ENCODE assay signal across 17 cellular contexts in genomic region chr2:85774126-85774978, GRCh38. TPM values are rescaled to one million over a fixed set of nuclear protein-coding genes. Genes with fewer than 3 reads are reported as not detected.
DNase-seq lines count a peak whose midpoint lies in the region; ATAC-seq and TF ChIP-seq lines count a peak whose summit lies in the region.
"Had no signal": no experiment of that assay in that cellular context is flagged by ENCODE, and none has a peak within 500 bp of the region (broad histone marks: within the 10 kb centered on the region; RNA-seq: fewer than 3 reads in every experiment).

No MANE protein-coding gene starts in this region.

- H3K18ac ChIP-seq in mesenchymal stem cell (ENCODE audit: low read depth in 1 of 2, low read length in 2 of 2), result peak overlapping the region; percentile 88 to 93

- intact Hi-C loops in dorsolateral prefrontal cortex (cut with DNase I) (loop anchor here (1.0 to 10.0 kb wide), 3 partner anchors 17 to 340 kb away; partner anchors contain the start of gene ST3GAL5 (in 1 of the 2)), stomach (cut with DNase I; ENCODE audit: low total_unique reads) (no loop called here)

- peak overlapping the region; percentile 97 for H4K91ac ChIP-seq in mesenchymal stem cell (ENCODE audit: low read length)

- no peak overlapping the region for H2AFZ ChIP-seq in mesenchymal stem cell (ENCODE audit: low read depth, low read length)

- H3K27ac ChIP-seq in dorsolateral prefrontal cortex (peak overlapping the region in 46 of 59 donors; percentile 4 to 97 (median 91)), mesenchymal stem cell (ENCODE audit: low read length, poor library complexity, severe bottlenecking) (no peak overlapping the region), stomach (peak overlapping the region in 4 of 5 donors; percentile 81 to 87 (median 86))

- no peak overlapping the region for H3K27ac Mint-ChIP-seq in activated naive CD4-positive, alpha-beta T cell treated with anti-CD3 and anti-CD28 coated beads, Interleukin-2, amount 50 U/mL, for 72 hours
- H3K27ac Mint-ChIP-seq: activated naive CD8-positive, alpha-beta T cell treated with anti-CD3 and anti-CD28 coated beads, Interleukin-2, amount 50 U/mL, for 24 hours had no signal

- peak overlapping the region; percentile 49 for H2AK5ac ChIP-seq in mesenchymal stem cell (ENCODE audit: low read length, severe bottlenecking)

- no peaks in the 10 kb centered on the region for H3K9me3 Mint-ChIP-seq in activated naive CD4-positive, alpha-beta T cell treated with anti-CD3 and anti-CD28 coated beads, Interleukin-2, amount 50 U/mL, for 72 hours
- H3K9me3 Mint-ChIP-seq: activated naive CD8-positive, alpha-beta T cell treated with anti-CD3 and anti-CD28 coated beads, Interleukin-2, amount 50 U/mL, for 24 hours; activated T-cell treated with anti-CD3 and anti-CD28 coated beads, Interleukin-2, amount 50 U/mL, for 4 hours had no signal

- H3K4me3 ChIP-seq in dorsolateral prefrontal cortex, result no peak overlapping the region
- no peak overlapping the region for H3K4me3 ChIP-seq in mesenchymal stem cell (ENCODE audit: insufficient read depth in 1 of 2, low read depth in 1 of 2, low read length in 2 of 2)
- H3K4me3 ChIP-seq in stomach, result no peak overlapping the region

- no peak for TF ChIP-seq POLR2A in stomach (IDR thresholded peaks at IDR 0.05)

- H3K9me3 ChIP-seq in mesenchymal stem cell (ENCODE audit: control insufficient read depth, low read length) (no peaks in the 10 kb centered on the region), stomach (no peaks in the 10 kb centered on the region)

- peak overlapping the region in 1 of 2 experiments; percentile 9 for H3K14ac ChIP-seq in mesenchymal stem cell (ENCODE audit: low read length in 2 of 2)

- no peak for ATAC-seq in activated naive CD4-positive, alpha-beta T cell treated with anti-CD3 and anti-CD28 coated beads, Interleukin-2, amount 50 U/mL, for 72 hours
- ATAC-seq: activated naive CD8-positive, alpha-beta T cell treated with anti-CD3 and anti-CD28 coated beads, Interleukin-2, amount 50 U/mL, for 24 hours; activated T-cell treated with anti-CD3 and anti-CD28 coated beads, Interleukin-2, amount 50 U/mL, for 4 hours had no signal

- H3K4me2 ChIP-seq in mesenchymal stem cell (ENCODE audit: low read length, poor library complexity, severe bottlenecking), result no peak overlapping the region

- H2BK5ac ChIP-seq in mesenchymal stem cell (ENCODE audit: low read depth, low read length, poor library complexity, severe bottlenecking), result no peak overlapping the region

- TF ChIP-seq EP300 in stomach (IDR thresholded peaks at IDR 0.05), result no peak

- no peaks in the 10 kb centered on the region for H3K36me3 Mint-ChIP-seq in activated naive CD4-positive, alpha-beta T cell treated with anti-CD3 and anti-CD28 coated beads, Interleukin-2, amount 50 U/mL, for 72 hours
- H3K36me3 Mint-ChIP-seq: CD8-positive, alpha-beta memory T cell had no signal

- H3K4ac ChIP-seq in mesenchymal stem cell (ENCODE audit: low read depth in 1 of 2, low read length in 2 of 2), result peak overlapping the region; percentile 26 to 84

- TF ChIP-seq CTCF in dorsolateral prefrontal cortex (IDR thresholded peaks at IDR 0.05 in 54 of 56, conservative IDR thresholded peaks at IDR 0.05 in 2 of 56; ENCODE audit: low read depth in 1 of 56, partially characterized antibody in 56 of 56) (no peak), stomach (IDR thresholded peaks at IDR 0.05) (no peak)

- H3K9ac ChIP-seq in mesenchymal stem cell (ENCODE audit: low read length), result no peak overlapping the region

- H2BK12ac ChIP-seq in mesenchymal stem cell (ENCODE audit: low read length in 2 of 2), result peak overlapping the region; percentile 64 to 99

- in situ Hi-C loops in G401 (cut with HindIII; ENCODE audit: low sequenced_read_pairs), result no loop called here

- peak overlapping the region; percentile 55 for H2BK15ac ChIP-seq in mesenchymal stem cell (ENCODE audit: low read depth, poor library complexity, severe bottlenecking)

- H3K4me1 ChIP-seq in mesenchymal stem cell (ENCODE audit: control insufficient read depth, insufficient read depth, low read depth, low read length) (peaks cover 45% of the 10 kb centered on the region), stomach (peaks cover 53 to 76% (median 64%) of the 10 kb centered on the region in 4 donors)

- no peak overlapping the region for H3K23ac ChIP-seq in mesenchymal stem cell (ENCODE audit: low read length in 2 of 2)

- H3K36me3 ChIP-seq in mesenchymal stem cell (ENCODE audit: control insufficient read depth in 1 of 2, insufficient read depth in 2 of 2, low read depth in 1 of 2, low read length in 2 of 2) (peaks cover 4 to 5% of the 10 kb centered on the region in 2 experiments), stomach (peaks cover 0 to 24% (median 5%) of the 10 kb centered on the region in 4 donors)

- no peaks in the 10 kb centered on the region for H3K27me3 ChIP-seq in dorsolateral prefrontal cortex
- peaks cover 0 to 15% of the 10 kb centered on the region in 2 experiments for H3K27me3 ChIP-seq in mesenchymal stem cell (ENCODE audit: control insufficient read depth in 1 of 2, insufficient read depth in 1 of 2, low read length in 2 of 2)
- peaks cover 0 to 6% (median 0%) of the 10 kb centered on the region in 3 donors for H3K27me3 ChIP-seq in stomach

- peak overlapping the region; percentile 70 for H4K8ac ChIP-seq in mesenchymal stem cell (ENCODE audit: low read length)

- peak; percentile 49 for DNase-seq in G401 (ENCODE audit: low spot score)
- no peak for DNase-seq in dorsolateral prefrontal cortex
- no peak for DNase-seq in mesenchymal stem cell
- DNase-seq in stomach, result no peak
- DNase-seq in activated naive CD4-positive, alpha-beta T cell treated with anti-CD3 and anti-CD28 coated beads, Interleukin-2, amount 50 U/mL, for 72 hours (ENCODE audit: low spot score in 2 of 2), result no peak
- DNase-seq in superior temporal gyrus (ENCODE audit: extremely low spot score), result no peak
- DNase-seq in cortex of kidney (lab: John Stamatoyannopoulos, UW), result no peak
- no peak for DNase-seq in activated CD4-positive, alpha-beta T cell treated with anti-CD3 and anti-CD28 coated beads, Interleukin-2, amount 50 U/mL, for 48 hours
- DNase-seq: ACHN; activated CD4-positive, alpha-beta T cell treated with anti-CD3 and anti-CD28 coated beads, Interleukin-2, amount 50 U/mL, for 1 hour; activated naive CD8-positive, alpha-beta T cell treated with anti-CD3 and anti-CD28 coated beads, Interleukin-2, amount 50 U/mL, for 24 hours; activated T-cell treated with anti-CD3 and anti-CD28 coated beads, Interleukin-2, amount 50 U/mL, for 4 hours; CD8-positive, alpha-beta memory T cell; NCI-H2081 treated with DMSO at 0.1 percent for 48 hours; NCI-H774; RPMI8226 had no signal

- peak overlapping the region; percentile 91 for H2BK120ac ChIP-seq in mesenchymal stem cell (ENCODE audit: low read depth, low read length)

- whole genome bisulfite sequencing in mesenchymal stem cell, result 94% methylated on average over 8 of the region's 9 CpGs
- WGBS in stomach, 5 donors, result 85 to 94% (median 87%) methylated on average over 9 of the region's 9 CpGs

- H3K79me1 ChIP-seq in mesenchymal stem cell (replicated peaks; ENCODE audit: low read length, poor library complexity, severe bottlenecking), result no peaks in the 10 kb centered on the region

RNA-seq across cellular contexts. Expression of gene ATOH8, which starts 20.6 kb away (rescaled TPM):
- total RNA-seq in G401 (2014; rRNA removed; shearing (Covaris generic)), result 18.9 and 25.8 TPM in 2 replicates
- total RNA-seq in dorsolateral prefrontal cortex, result 10 to 100 TPM in 97 of 120 experiments, 1 to 10 TPM in 23; 4.6 to 58.9 (median 14.7) TPM
- polyA plus RNA-seq in mesenchymal stem cell (2013, experiment 1 of 2), result 5.8 TPM
- 6.0 TPM for polyA plus RNA-seq in mesenchymal stem cell (2013, experiment 2 of 2)
- total RNA-seq in stomach, result 10 to 100 TPM in 2 of 5 donors, 1 to 10 TPM in 3; 2.3 to 23.2 (median 9.7) TPM
- 10 to 100 TPM; 11.3 to 20.0 (median 15.3) TPM for polyA plus RNA-seq in stomach
- not detected for total RNA-seq in activated naive CD4-positive, alpha-beta T cell treated with anti-CD3 and anti-CD28 coated beads, Interleukin-2, amount 50 U/mL, for 72 hours
- total RNA-seq: activated T-cell treated with anti-CD3 and anti-CD28 coated beads, Interleukin-2, amount 50 U/mL, for 4 hours; CD8-positive, alpha-beta memory T cell had no signal
- polyA plus RNA-seq: CD8-positive, alpha-beta memory T cell; keratinocyte had no signal
